Comparison of ENCODE assay signal across 1 cellular context in genomic region chr13:51370116-51370515, GRCh38.
TF ChIP-seq lines count a peak whose summit lies in the region.

No MANE protein-coding gene starts in this region.

TF ChIP-seq in WTC11, 78 proteins besides CTCF, POLR2A, EP300 and RAD21 (continued from another document):
- TF ChIP-seq, protein P1, sequence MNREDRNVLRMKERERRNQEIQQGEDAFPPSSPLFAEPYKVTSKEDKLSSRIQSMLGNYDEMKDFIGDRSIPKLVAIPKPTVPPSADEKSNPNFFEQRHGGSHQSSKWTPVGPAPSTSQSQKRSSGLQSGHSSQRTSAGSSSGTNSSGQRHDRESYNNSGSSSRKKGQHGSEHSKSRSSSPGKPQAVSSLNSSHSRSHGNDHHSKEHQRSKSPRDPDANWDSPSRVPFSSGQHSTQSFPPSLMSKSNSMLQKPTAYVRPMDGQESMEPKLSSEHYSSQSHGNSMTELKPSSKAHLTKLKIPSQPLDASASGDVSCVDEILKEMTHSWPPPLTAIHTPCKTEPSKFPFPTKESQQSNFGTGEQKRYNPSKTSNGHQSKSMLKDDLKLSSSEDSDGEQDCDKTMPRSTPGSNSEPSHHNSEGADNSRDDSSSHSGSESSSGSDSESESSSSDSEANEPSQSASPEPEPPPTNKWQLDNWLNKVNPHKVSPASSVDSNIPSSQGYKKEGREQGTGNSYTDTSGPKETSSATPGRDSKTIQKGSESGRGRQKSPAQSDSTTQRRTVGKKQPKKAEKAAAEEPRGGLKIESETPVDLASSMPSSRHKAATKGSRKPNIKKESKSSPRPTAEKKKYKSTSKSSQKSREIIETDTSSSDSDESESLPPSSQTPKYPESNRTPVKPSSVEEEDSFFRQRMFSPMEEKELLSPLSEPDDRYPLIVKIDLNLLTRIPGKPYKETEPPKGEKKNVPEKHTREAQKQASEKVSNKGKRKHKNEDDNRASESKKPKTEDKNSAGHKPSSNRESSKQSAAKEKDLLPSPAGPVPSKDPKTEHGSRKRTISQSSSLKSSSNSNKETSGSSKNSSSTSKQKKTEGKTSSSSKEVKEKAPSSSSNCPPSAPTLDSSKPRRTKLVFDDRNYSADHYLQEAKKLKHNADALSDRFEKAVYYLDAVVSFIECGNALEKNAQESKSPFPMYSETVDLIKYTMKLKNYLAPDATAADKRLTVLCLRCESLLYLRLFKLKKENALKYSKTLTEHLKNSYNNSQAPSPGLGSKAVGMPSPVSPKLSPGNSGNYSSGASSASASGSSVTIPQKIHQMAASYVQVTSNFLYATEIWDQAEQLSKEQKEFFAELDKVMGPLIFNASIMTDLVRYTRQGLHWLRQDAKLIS (CRISPR knock-in tag; IDR thresholded peaks at IDR 0.05; ENCODE audit: borderline replicate concordance), result no peak
- TF ChIP-seq ELF4 (CRISPR knock-in tag; IDR thresholded peaks at IDR 0.05; ENCODE audit: low read depth) (no peak), ZNF281 (CRISPR knock-in tag; IDR thresholded peaks at IDR 0.05) (no peak), NFATC4 (CRISPR knock-in tag; IDR thresholded peaks at IDR 0.05) (no peak)
